ENCODE assay signal across 8 cellular contexts in the genomic region with DNA sequence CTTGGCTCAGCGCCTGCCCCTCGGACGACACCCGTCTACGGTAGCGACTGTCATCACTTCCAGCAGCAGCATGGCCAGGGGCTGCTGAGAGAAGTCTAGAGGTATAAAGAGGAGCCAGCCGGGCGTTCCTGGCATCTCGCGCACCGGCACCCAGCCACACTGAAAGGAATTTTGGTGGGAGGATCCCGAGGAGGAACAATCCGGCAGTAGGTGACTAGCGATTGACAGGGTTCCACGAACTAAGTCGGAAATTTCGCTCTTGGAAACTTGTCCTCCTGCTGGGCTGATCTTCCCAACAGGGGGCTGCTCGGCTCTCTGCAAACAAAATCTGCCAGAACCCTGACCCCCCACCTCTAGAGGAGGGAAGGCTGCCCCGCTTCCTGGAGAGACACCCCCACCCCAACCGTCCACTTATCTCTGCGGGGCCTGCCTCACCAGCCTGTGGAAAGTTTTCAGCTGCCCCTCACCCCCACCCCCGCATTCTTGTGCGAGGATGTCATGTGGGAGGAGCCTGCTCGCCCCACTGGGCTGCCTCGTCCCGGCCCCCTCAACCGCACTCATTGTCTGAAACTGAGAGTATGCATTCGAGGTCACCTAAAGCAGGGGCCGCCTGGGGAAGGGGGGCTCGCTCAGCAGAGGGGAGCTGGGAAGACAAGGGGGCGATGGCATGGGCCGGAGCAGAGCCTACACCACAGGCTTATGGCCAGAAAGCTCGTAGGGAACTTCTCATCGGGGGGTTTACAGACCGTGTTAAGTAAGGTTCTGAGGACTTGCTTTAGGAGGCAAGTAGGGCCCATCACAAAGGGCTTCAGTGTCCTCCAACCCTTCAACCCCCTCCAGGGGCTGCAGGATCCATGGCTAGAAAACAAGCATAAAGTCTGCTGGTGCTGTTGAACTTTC. TPM values are rescaled to one million over a fixed set of nuclear protein-coding genes. Genes with fewer than 3 reads are reported as not detected.
DNase-seq lines count a peak whose midpoint lies in the region; ATAC-seq, FAIRE-seq and TF ChIP-seq lines count a peak whose summit lies in the region.

No MANE protein-coding gene starts in this region.

- no peak for FAIRE-seq in endothelial cell of umbilical vein (lab: Jason Lieb, UNC)

- TF ChIP-seq POLR2A in endothelial cell of umbilical vein (IDR thresholded peaks at IDR 0.05; ENCODE audit: low read depth, low read length), result peak; percentile 55

- peaks cover 9% of the 10 kb centered on the region for H3K4me1 ChIP-seq in BE2C
- H3K4me1 ChIP-seq in endothelial cell of umbilical vein (ENCODE audit: control insufficient read depth, extremely low read depth, insufficient read depth, low read length), result peaks cover 97% of the 10 kb centered on the region
- peaks cover 30 to 36% of the 10 kb centered on the region in 2 donors for H3K4me1 ChIP-seq in mucosa of rectum (ENCODE audit: control insufficient read depth in 2 of 2, insufficient read depth in 2 of 2, low read length in 2 of 2)

- H3K27ac ChIP-seq in endothelial cell of umbilical vein (ENCODE audit: insufficient read depth, low read depth, low read length), result peak overlapping the region; percentile 99
- peak overlapping the region; percentile 82 to 84 for H3K27ac ChIP-seq in mucosa of rectum (ENCODE audit: low read depth in 2 of 2, low read length in 2 of 2)

- H3K9ac ChIP-seq in endothelial cell of umbilical vein (replicated peaks; ENCODE audit: extremely low read depth, insufficient read depth, low read length) (peak overlapping the region; percentile 89), mucosa of rectum (ENCODE audit: low read depth in 1 of 2, low read length in 2 of 2) (peak overlapping the region; percentile 1 to 58)

- DNase-seq in BE2C, result peak; percentile 34
- peak; percentile 10 for DNase-seq in NCI-H2227 treated with DMSO at 0.1 percent for 48 hours (lab: John Stamatoyannopoulos, UW)
- DNase-seq in endothelial cell of umbilical vein (ENCODE audit: low read depth, low spot score), result peak; percentile 93
- DNase-seq in MV-4-11 (lab: John Stamatoyannopoulos, UW), result no peak

- ATAC-seq in HG02840 (IDR thresholded peaks at IDR 0.05; ENCODE audit: low FRiP score, unreplicated experiment) (no peak), HG03460 (IDR thresholded peaks at IDR 0.05; ENCODE audit: unreplicated experiment) (no peak), HG03159 (IDR thresholded peaks at IDR 0.05; ENCODE audit: unreplicated experiment) (no peak)

- TSS peak; percentile 76 for BruUV-seq in endothelial cell of umbilical vein (replicated peaks; lab: Mats Ljungman, UMichigan)

- H3K9me3 ChIP-seq in BE2C (no peaks in the 10 kb centered on the region), endothelial cell of umbilical vein (replicated peaks; ENCODE audit: control insufficient read depth, insufficient read depth, low read length) (no peaks in the 10 kb centered on the region), mucosa of rectum (ENCODE audit: control insufficient read depth in 2 of 2, low read length in 2 of 2) (no peaks in the 10 kb centered on the region)

- no peaks in the 10 kb centered on the region for H4K20me1 ChIP-seq in endothelial cell of umbilical vein (replicated peaks; ENCODE audit: control insufficient read depth, extremely low read depth, insufficient read depth, low read length)

- peak overlapping the region; percentile 64 for H3K4me2 ChIP-seq in endothelial cell of umbilical vein (ENCODE audit: insufficient read depth, low read length)

- H2AFZ ChIP-seq in endothelial cell of umbilical vein (ENCODE audit: low read depth, low read length), result no peak overlapping the region

- dilution Hi-C loops in endothelial cell of umbilical vein (cut with MboI; ENCODE audit: extremely low pct_ligation_motif_present, low sequenced_read_pairs), result no loop called here

- CTCF ChIA-PET in endothelial cell of umbilical vein (lab: Charles Lee), result interaction anchor here (1.3 to 6.9 kb wide), 9 partner anchors 9 to 218 kb away, joined by 3 to 39 read pairs (median 15); partner anchors contain the start of genes EPHA2 and FAM131C

- H3K27me3 ChIP-seq in BE2C, result no peaks in the 10 kb centered on the region
- no peaks in the 10 kb centered on the region for H3K27me3 ChIP-seq in endothelial cell of umbilical vein (ENCODE audit: control insufficient read depth in 2 of 2, insufficient read depth in 2 of 2, low read length in 2 of 2)
- H3K27me3 ChIP-seq in mucosa of rectum (ENCODE audit: control insufficient read depth in 2 of 2, insufficient read depth in 2 of 2, low read length in 2 of 2), result peaks cover 0 to 2% of the 10 kb centered on the region in 2 donors

- POLR2A ChIA-PET in endothelial cell of umbilical vein (lab: Charles Lee), result interaction anchor here (0.7 to 3.3 kb wide), 4 partner anchors 10 to 35 kb away, joined by 3 to 22 read pairs (median 5); partner anchors contain the start of gene EPHA2

- no peak overlapping the region for H3K4me3 ChIP-seq in BE2C (ENCODE audit: low read depth, low read length)
- H3K4me3 ChIP-seq in endothelial cell of umbilical vein (replicated peaks in 1 of 3; ENCODE audit: insufficient read depth in 1 of 3, low read depth in 1 of 3, low read length in 3 of 3), result peak overlapping the region in 2 of 3 experiments; percentile 14 to 23
- H3K4me3 ChIP-seq in mucosa of rectum (ENCODE audit: low read length in 2 of 2), result peak overlapping the region; percentile 47 to 54

- peaks cover 87% of the 10 kb centered on the region for H3K79me2 ChIP-seq in endothelial cell of umbilical vein (ENCODE audit: control insufficient read depth, insufficient read depth, low read length)

- H3K36me3 ChIP-seq in BE2C, result no peaks in the 10 kb centered on the region
- peaks cover 45 to 46% of the 10 kb centered on the region in 2 experiments for H3K36me3 ChIP-seq in endothelial cell of umbilical vein (ENCODE audit: control insufficient read depth in 2 of 2, extremely low read depth in 1 of 2, insufficient read depth in 2 of 2, low read length in 2 of 2)
- peaks cover 17 to 28% of the 10 kb centered on the region in 2 donors for H3K36me3 ChIP-seq in mucosa of rectum (ENCODE audit: control insufficient read depth in 2 of 2, insufficient read depth in 2 of 2, low read length in 2 of 2)

- TF ChIP-seq CTCF in BE2C (IDR thresholded peaks at IDR 0.05; ENCODE audit: low read depth, low read length) (no peak), endothelial cell of umbilical vein (IDR thresholded peaks at IDR 0.05; ENCODE audit: extremely low read depth in 1 of 2, insufficient read depth in 1 of 2, low read depth in 1 of 2, low read length in 2 of 2) (no peak)

- no peaks in the 10 kb centered on the region for H3K9me1 ChIP-seq in endothelial cell of umbilical vein (replicated peaks; ENCODE audit: control insufficient read depth, extremely low read depth, insufficient read depth, low read length)

- intact Hi-C loops in endothelial cell of umbilical vein (cut with micrococcal nuclease), result loop anchor here (1.0 to 5.0 kb wide), 7 partner anchors 7 to 349 kb away; partner anchors contain the start of genes EPHA2 and SZRD1

TF ChIP-seq in endothelial cell of umbilical vein, 7 proteins besides CTCF, POLR2A, EP300 and RAD21:
- peak; percentile 47 for TF ChIP-seq FOS (IDR thresholded peaks at IDR 0.05; ENCODE audit: borderline replicate concordance, insufficient read depth, low read length)
- peak; percentile 50 for TF ChIP-seq POLR2AphosphoS5 (IDR thresholded peaks at IDR 0.05; ENCODE audit: insufficient read depth, low read depth, low read length)
- peak; percentile 59 for TF ChIP-seq JUN (IDR thresholded peaks at IDR 0.05; ENCODE audit: borderline replicate concordance, insufficient read depth, insufficient read length, low read depth)
- no peak for TF ChIP-seq GATA2 (IDR thresholded peaks at IDR 0.05; ENCODE audit: insufficient read depth, insufficient read length, low read depth, low read length)
TF ChIP-seq in endothelial cell of umbilical vein: peak in this region for 3.

RNA-seq across cellular contexts. Expression of gene EPHA2, which starts 9.6 kb away (rescaled TPM):
- 6.2 TPM for polyA plus RNA-seq in BE2C (2012; ENCODE audit: insufficient read depth, insufficient read length, low read depth)
- 125 and 141 TPM in 2 replicates for total RNA-seq in endothelial cell of umbilical vein
- polyA plus RNA-seq in endothelial cell of umbilical vein, result 147 and 169 TPM in 2 replicates
- 95.2 and 120 TPM in 2 replicates for polyA plus RNA-seq in endothelial cell of umbilical vein (2011; cell fraction: cytosol; rRNA removed)
- polyA plus RNA-seq in endothelial cell of umbilical vein (2011; cell fraction: nucleus; rRNA removed), result 126 and 152 TPM in 2 replicates
- polyA plus RNA-seq in endothelial cell of umbilical vein (2012), result 107 and 115 TPM in 2 replicates
- polyA minus RNA-seq in endothelial cell of umbilical vein, result 132 and 164 TPM in 2 replicates
- polyA minus RNA-seq in endothelial cell of umbilical vein (2011; cell fraction: cytosol; rRNA and poly(A)+ RNA removed), result 42.6 TPM
- polyA minus RNA-seq in endothelial cell of umbilical vein (2011; cell fraction: nucleus; rRNA and poly(A)+ RNA removed), result 47.6 and 68.5 TPM in 2 replicates
